In genomic region chr2:132547089-132547687, GRCh38 we compare ENCODE assay signal across 7 cellular contexts.
A peak's percentile ranks its signal among the peaks of the same experiment; 100 is the strongest.
DNase-seq lines count a peak whose midpoint lies in the region; ATAC-seq, FAIRE-seq and TF ChIP-seq lines count a peak whose summit lies in the region.

No MANE protein-coding gene starts in this region.

- TF ChIP-seq CTCF in GM10248 (IDR thresholded peaks at IDR 0.05; ENCODE audit: control extremely low read depth, extremely low read depth, low read depth, missing control alignments) (peak; percentile 64), parathyroid adenoma (IDR thresholded peaks at IDR 0.05) (peak; percentile 70)

- CTCF ChIA-PET in GM10248 (lab: Yijun Ruan, JAX), result interaction anchor here (0.6 to 3.2 kb wide), 20 partner anchors 10 to 1298 kb away, joined by 3 to 34 read pairs (median 6); no protein-coding TSS in a partner anchor
- CTCF ChIA-PET in activated CD8-positive, alpha-beta memory T cell treated with anti-CD3 and anti-CD28 coated beads, Interleukin-2, amount 10 ng/mL, durations not matched to agents 7 days and 5 days (lab: Charles Lee), result interaction anchor here (0.6 to 1.7 kb wide), 10 partner anchors 14 to 1297 kb away, joined by 3 to 7 read pairs (median 3); no protein-coding TSS in a partner anchor

- no peaks in the 10 kb centered on the region for H3K27me3 ChIP-seq in parathyroid adenoma (ENCODE audit: control insufficient read depth, insufficient read depth, low read length)

- no peaks in the 10 kb centered on the region for H3K36me3 Mint-ChIP-seq in activated CD8-positive, alpha-beta memory T cell treated with anti-CD3 and anti-CD28 coated beads, Interleukin-2, amount 10 ng/mL, durations not matched to agents 7 days and 5 days

- no peaks in the 10 kb centered on the region for H3K36me3 ChIP-seq in parathyroid adenoma (ENCODE audit: control insufficient read depth, insufficient read depth, low read length)

- no peaks in the 10 kb centered on the region for H3K9me3 ChIP-seq in parathyroid adenoma (ENCODE audit: control insufficient read depth, low read length)

- FAIRE-seq in frontal cortex (lab: Jason Lieb, UNC), result no peak

- H3K4me1 Mint-ChIP-seq in activated CD8-positive, alpha-beta memory T cell treated with anti-CD3 and anti-CD28 coated beads, Interleukin-2, amount 10 ng/mL, durations not matched to agents 7 days and 5 days, result no peaks in the 10 kb centered on the region

- POLR2A ChIA-PET in GM10248 (lab: Yijun Ruan, JAX), result no interaction called here

- H3K27ac ChIP-seq in parathyroid adenoma, result no peak overlapping the region

- no peaks in the 10 kb centered on the region for H3K79me2 ChIP-seq in parathyroid adenoma

- no peak overlapping the region for H3K4me3 Mint-ChIP-seq in activated CD8-positive, alpha-beta memory T cell treated with anti-CD3 and anti-CD28 coated beads, Interleukin-2, amount 10 ng/mL, durations not matched to agents 7 days and 5 days

- no peak overlapping the region for H3K9ac ChIP-seq in parathyroid adenoma

- peaks cover 8% of the 10 kb centered on the region for H3K4me1 ChIP-seq in parathyroid adenoma

- H3K9me3 Mint-ChIP-seq in activated CD8-positive, alpha-beta memory T cell treated with anti-CD3 and anti-CD28 coated beads, Interleukin-2, amount 10 ng/mL, durations not matched to agents 7 days and 5 days (ENCODE audit: low read depth), result no peaks in the 10 kb centered on the region

- peak; percentile 52 for DNase-seq in GM10248 (ENCODE audit: extremely low spot score)
- peak; percentile 6 for DNase-seq in NCI-H526 treated with DMSO at 0.1 percent for 48 hours (lab: John Stamatoyannopoulos, UW)
- DNase-seq in activated CD8-positive, alpha-beta memory T cell treated with anti-CD3 and anti-CD28 coated beads, Interleukin-2, amount 10 ng/mL, durations not matched to agents 7 days and 5 days, result peak; percentile 57
- DNase-seq in frontal cortex (ENCODE audit: low spot score in 2 of 2), result peak; percentile 31 to 59

- H3K27ac Mint-ChIP-seq in activated CD8-positive, alpha-beta memory T cell treated with anti-CD3 and anti-CD28 coated beads, Interleukin-2, amount 10 ng/mL, durations not matched to agents 7 days and 5 days, result no peak overlapping the region

- H2AFZ ChIP-seq in parathyroid adenoma, result no peak overlapping the region

- H3K27me3 Mint-ChIP-seq in activated CD8-positive, alpha-beta memory T cell treated with anti-CD3 and anti-CD28 coated beads, Interleukin-2, amount 10 ng/mL, durations not matched to agents 7 days and 5 days, result no peaks in the 10 kb centered on the region

- no peak overlapping the region for H3K4me2 ChIP-seq in parathyroid adenoma (ENCODE audit: low read length)

- ATAC-seq in HG02884 (IDR thresholded peaks at IDR 0.05; ENCODE audit: unreplicated experiment), result peak; percentile 61
- ATAC-seq in activated CD8-positive, alpha-beta memory T cell treated with anti-CD3 and anti-CD28 coated beads, Interleukin-2, amount 10 ng/mL, durations not matched to agents 7 days and 5 days, result no peak
- no peak for ATAC-seq in HG03565 (IDR thresholded peaks at IDR 0.05; ENCODE audit: unreplicated experiment)

- H3K4me3 ChIP-seq in parathyroid adenoma (ENCODE audit: low read depth, low read length), result no peak overlapping the region

Comparison
In these comparisons a context has a peak if more than half of its experiments do, and no peak if none do; other contexts are left out.
1. DNase-seq: peak in every context shown above with its lines; median percentile 57 in activated CD8-positive, alpha-beta memory T cell treated with anti-CD3 and anti-CD28 coated beads, Interleukin-2, amount 10 ng/mL, durations not matched to agents 7 days and 5 days; 52 in GM10248; 45 in frontal cortex; 6 in NCI-H526 treated with DMSO at 0.1 percent for 48 hours.